21 cellular contexts compared by ENCODE assay signal in the genomic region with DNA sequence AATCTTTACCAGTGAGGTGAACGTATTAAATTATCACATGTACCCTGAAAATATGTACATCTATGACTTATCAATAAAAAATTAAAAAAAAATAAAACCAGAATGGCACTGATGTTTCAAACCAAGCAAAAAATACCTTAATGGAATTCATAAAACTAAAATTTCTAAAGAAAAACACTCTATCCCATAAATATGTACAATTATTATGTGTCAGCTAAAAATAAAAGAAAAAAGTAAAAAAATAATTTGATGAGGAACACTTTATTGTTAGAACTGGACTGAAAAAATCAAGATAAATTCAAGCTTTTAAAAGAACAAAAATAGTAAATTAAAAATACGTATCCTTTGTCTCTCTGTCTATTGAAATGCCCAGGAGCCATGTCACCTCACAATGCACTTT.
A peak's percentile ranks its signal among the peaks of the same experiment; 100 is the strongest.
DNase-seq lines count a peak whose midpoint lies in the region; ATAC-seq, FAIRE-seq and TF ChIP-seq lines count a peak whose summit lies in the region.
"Had no signal": no experiment of that assay in that cellular context is flagged by ENCODE, and none has a peak within 500 bp of the region (broad histone marks: within the 10 kb centered on the region; RNA-seq: fewer than 3 reads in every experiment).

No MANE protein-coding gene starts in this region.

- TF ChIP-seq RAD21 in HepG2 (CRISPR knock-in tag; IDR thresholded peaks at IDR 0.05) = no peak
- no peak for TF ChIP-seq RAD21 in K562 (CRISPR knock-in tag; conservative IDR thresholded peaks at IDR 0.05 in 1 of 2, IDR thresholded peaks at IDR 0.05 in 1 of 2)

- H3K27me3 ChIP-seq in right lobe of liver (no peaks in the 10 kb centered on the region), HepG2 (ENCODE audit: control insufficient read depth in 1 of 2, insufficient read depth in 2 of 2, low read length in 2 of 2) (0 out of 5 replicates have a peak, but pooled peaks cover 0 to 2% of the 10 kb centered on the region in 2 experiments), K562 (ENCODE audit: control insufficient read depth in 2 of 2, insufficient read depth in 2 of 2, low read length in 2 of 2) (peaks cover 0 to 12% of the 10 kb centered on the region in 2 experiments; a peak in 2 of 5 replicates)
- H3K27me3 ChIP-seq: BLaER1 treated with 17β-estradiol and CSF1 and Interleukin-3, amounts not matched to agents 10 nM and 100 nM had no signal

- intact Hi-C loops in right lobe of liver (cut with DNase I) (no loop called here), HepG2 (cut with micrococcal nuclease; ENCODE audit: unreplicated experiment) (no loop called here), K562 (cut with micrococcal nuclease) (no loop called here)

- H3K9me1 ChIP-seq in K562 (ENCODE audit: control insufficient read depth, insufficient read depth, low read length) = no peaks in the 10 kb centered on the region

- H2AFZ ChIP-seq in HepG2 (ENCODE audit: low read length) (no peak overlapping the region), K562 (ENCODE audit: low read depth, low read length) (no peak overlapping the region)

- H3K4me3 ChIP-seq in right lobe of liver (no peak overlapping the region), HepG2 (replicated peaks in 1 of 3; ENCODE audit: insufficient read depth in 1 of 3, low read depth in 2 of 3, low read length in 3 of 3) (no peak overlapping the region), K562 (no peak overlapping the region)
- H3K4me3 ChIP-seq: A549; BLaER1 treated with 17β-estradiol and CSF1 and Interleukin-3, amounts not matched to agents 10 nM and 100 nM; GM12878 had no signal

- in situ Hi-C loops in HepG2 (cut with HindIII; ENCODE audit: extremely low pct_ligation_motif_present, low pct_unique_long_range_greater_than_20kb) = loop anchor here (25.0 kb wide), 1 partner anchor 634 kb away; no protein-coding TSS in a partner anchor
- in situ Hi-C loops in K562 (cut with MboI) = loop anchor here (10.0 to 25.0 kb wide), 3 partner anchors 484 to 1886 kb away; no protein-coding TSS in a partner anchor

- DNase-seq in right lobe of liver (no peak), HepG2 (ENCODE audit: low spot score) (no peak), K562 (ENCODE audit: extremely low read depth in 1 of 4, low spot score in 3 of 4) (no peak)
- no peak for DNase-seq in activated CD4-positive, alpha-beta T cell treated with anti-CD3 and anti-CD28 coated beads, Interleukin-2, amount 50 U/mL, for 1 hour
- DNase-seq in activated effector memory CD4-positive, alpha-beta T cell treated with Interleukin-2 at 50 U/mL for 16 hours = no peak
- DNase-seq: 8988T; AML-193; Caco-2; Calu3; CD4-positive, alpha-beta T cell; CD8-positive, alpha-beta T cell; DMS79 treated with DMSO at 0.1 percent for 48 hours; GDM1 had no signal

- H4K20me1 ChIP-seq in HepG2 (ENCODE audit: insufficient read depth, low read length) (no peaks in the 10 kb centered on the region), K562 (replicated peaks; ENCODE audit: control insufficient read depth, insufficient read depth, low read length) (no peaks in the 10 kb centered on the region)
- H4K20me1 ChIP-seq: BLaER1 treated with 17β-estradiol and CSF1 and Interleukin-3, amounts not matched to agents 10 nM and 100 nM had no signal

- BruUV-seq in HepG2 (replicated peaks; lab: Mats Ljungman, UMichigan) (no TSS peak), K562 (replicated peaks; lab: Mats Ljungman, UMichigan) (no TSS peak)

- H3K4me1 ChIP-seq in right lobe of liver = peaks cover 0 to 30% (median 8%) of the 10 kb centered on the region in 4 donors
- peaks cover 30% of the 10 kb centered on the region for H3K4me1 ChIP-seq in HepG2 (ENCODE audit: insufficient read depth, low read length)
- H3K4me1 ChIP-seq in K562 (replicated peaks in 1 of 2; ENCODE audit: control insufficient read depth in 2 of 2, insufficient read depth in 2 of 2, low read length in 2 of 2) = no peaks in the 10 kb centered on the region
- H3K4me1 ChIP-seq: A549, Caco-2 had no signal

- H3K36me3 ChIP-seq in right lobe of liver (no peaks in the 10 kb centered on the region), HepG2 (replicated peaks in 1 of 2; ENCODE audit: control insufficient read depth in 1 of 2, insufficient read depth in 2 of 2, low read length in 2 of 2) (no peaks in the 10 kb centered on the region), K562 (ENCODE audit: control insufficient read depth, insufficient read depth, low read length) (no peaks in the 10 kb centered on the region)
- H3K36me3 ChIP-seq: BLaER1 treated with 17β-estradiol and CSF1 and Interleukin-3, amounts not matched to agents 10 nM and 100 nM had no signal

- WGBS in right lobe of liver (ENCODE audit: insufficient coverage, low coverage, low lambda C conversion rate, missing lambda C conversion rate) = 59% methylated on average over 2 of the region's 2 CpGs
- 77% methylated on average over 2 of the region's 2 CpGs for WGBS in HepG2 (ENCODE audit: low lambda C conversion rate)
- 28% methylated on average over 2 of the region's 2 CpGs for WGBS in K562 (ENCODE audit: insufficient coverage, low coverage, missing lambda C conversion rate)

- no peak overlapping the region for H3K9ac ChIP-seq in HepG2 (ENCODE audit: insufficient read depth, low read depth, low read length)
- no peak overlapping the region for H3K9ac ChIP-seq in K562 (ENCODE audit: insufficient read depth in 1 of 2, low read depth in 2 of 2, low read length in 2 of 2)
- H3K9ac ChIP-seq: BLaER1 treated with 17β-estradiol and CSF1 and Interleukin-3, amounts not matched to agents 10 nM and 100 nM had no signal

- FAIRE-seq in HepG2 (lab: Jason Lieb, UNC) (no peak), G401.6 (lab: Jason Lieb, UNC) (peak; percentile 62), K562 (lab: Jason Lieb, UNC) (no peak)
- FAIRE-seq: A549, D721Med, GM12878, GM12892, GM18507 had no signal

- POLR2A ChIA-PET in HepG2 (lab: Yijun Ruan, JAX) (no interaction called here), K562 (lab: Yijun Ruan, JAX) (interaction anchor here (0.6 kb wide), 1 partner anchor 268 kb away, joined by 4 read pairs; the partner anchor contains the start of gene STAG1)

- H3K79me2 ChIP-seq in HepG2 (ENCODE audit: insufficient read depth, low read length) (no peaks in the 10 kb centered on the region), K562 (ENCODE audit: control insufficient read depth, insufficient read depth, low read length) (no peaks in the 10 kb centered on the region)

- no peak for TF ChIP-seq EP300 in HepG2 (IDR thresholded peaks at IDR 0.05; ENCODE audit: low read depth in 2 of 2, low read length in 2 of 2)
- no peak for TF ChIP-seq EP300 in HepG2 (CRISPR knock-in tag; IDR thresholded peaks at IDR 0.05; ENCODE audit: borderline replicate concordance)
- no peak for TF ChIP-seq EP300 in K562 (IDR thresholded peaks at IDR 0.05; ENCODE audit: low read length)

- no peak for ATAC-seq in right lobe of liver
- ATAC-seq in HepG2 = no peak
- ATAC-seq in K562 = no peak
- ATAC-seq: A549; CD8-positive, alpha-beta T cell; GM12878 had no signal

- TF ChIP-seq CTCF in right lobe of liver (IDR thresholded peaks at IDR 0.05) (no peak), HepG2 (CRISPR knock-in tag; IDR thresholded peaks at IDR 0.05) (no peak), K562 (IDR thresholded peaks at IDR 0.05 in 2 of 3, conservative IDR thresholded peaks at IDR 0.05 in 1 of 3; ENCODE audit: insufficient read depth in 2 of 3, low read depth in 1 of 3, low read length in 3 of 3) (no peak)

- H3K9me3 ChIP-seq in right lobe of liver (no peaks in the 10 kb centered on the region), HepG2 (ENCODE audit: low read length) (no peaks in the 10 kb centered on the region), K562 (replicated peaks; ENCODE audit: control insufficient read depth, insufficient read depth, low read depth, low read length) (no peaks in the 10 kb centered on the region)
- H3K9me3 ChIP-seq: A549; BLaER1 treated with 17β-estradiol and CSF1 and Interleukin-3, amounts not matched to agents 10 nM and 100 nM; Caco-2 had no signal

- TF ChIP-seq POLR2A in right lobe of liver (IDR thresholded peaks at IDR 0.05) (no peak), HepG2 (IDR thresholded peaks at IDR 0.05; ENCODE audit: insufficient read depth in 1 of 2, low read depth in 2 of 2, low read length in 2 of 2) (no peak), K562 (conservative IDR thresholded peaks at IDR 0.05) (no peak)

- CTCF ChIA-PET in HepG2 (lab: Yijun Ruan, JAX; ENCODE audit: low intra/inter-chr PET ratio, low total read pairs) (no interaction called here), K562 (lab: Yijun Ruan, JAX; ENCODE audit: low intra/inter-chr PET ratio) (no interaction called here)

- H3K27ac ChIP-seq in right lobe of liver (peak overlapping the region in 2 of 3 donors; percentile 33 to 52), HepG2 (ENCODE audit: extremely low read length, insufficient read depth, low read length) (no peak overlapping the region), K562 (ENCODE audit: extremely low read depth, low read depth, low read length) (no peak overlapping the region)
- H3K27ac ChIP-seq: A549; BLaER1 treated with 17β-estradiol and CSF1 and Interleukin-3, amounts not matched to agents 10 nM and 100 nM; C4-2B had no signal

- H3K4me2 ChIP-seq in HepG2 (ENCODE audit: low read depth, low read length) = no peak overlapping the region
- no peak overlapping the region for H3K4me2 ChIP-seq in K562 (ENCODE audit: insufficient read depth, low read length)
- H3K4me2 ChIP-seq: A549; BLaER1 treated with 17β-estradiol and CSF1 and Interleukin-3, amounts not matched to agents 10 nM and 100 nM had no signal

TF ChIP-seq in HepG2, 621 proteins besides CTCF, POLR2A, EP300 and RAD21:
- peak in 1 of 2 experiments; percentile 48; a peak in 2 of 4 replicates for TF ChIP-seq MAFK (conservative IDR thresholded peaks at IDR 0.05 in 1 of 2, IDR thresholded peaks at IDR 0.05 in 1 of 2; ENCODE audit: low read length in 2 of 2)
- no peak for TF ChIP-seq ZNF350 (CRISPR knock-in tag; IDR thresholded peaks at IDR 0.05; ENCODE audit: borderline replicate concordance, low read depth)

TF ChIP-seq in K562, 482 proteins besides CTCF, POLR2A, EP300 and RAD21:
- TF ChIP-seq RBM39 (optimal IDR thresholded peaks at IDR 0.05; ENCODE audit: low read depth, low read length) (no peak), DACH1 (IDR thresholded peaks at IDR 0.05; ENCODE audit: partially characterized antibody) (no peak), C11orf30 (IDR thresholded peaks at IDR 0.05; ENCODE audit: low read depth) (peak; percentile 57; the same call in 1 of the 2 replicates), ZNF316 (IDR thresholded peaks at IDR 0.05) (peak; percentile 84)

Comparison
In these comparisons a context has a peak if more than half of its experiments do, and no peak if none do; other contexts are left out.
1. H3K27ac ChIP-seq: peak in right lobe of liver (2 of 3); none in HepG2 (single experiment) and K562 (single experiment).